In genomic region chr6:85186546-85187170, GRCh38 we compare ENCODE assay signal across 16 cellular contexts.
A peak's percentile ranks its signal among the peaks of the same experiment; 100 is the strongest.
DNase-seq lines count a peak whose midpoint lies in the region; ATAC-seq, FAIRE-seq and TF ChIP-seq lines count a peak whose summit lies in the region.
"Had no signal": no experiment of that assay in that cellular context is flagged by ENCODE, and none has a peak within 500 bp of the region (broad histone marks: within the 10 kb centered on the region; RNA-seq: fewer than 3 reads in every experiment).

No MANE protein-coding gene starts in this region.

- no peak overlapping the region for H4K91ac ChIP-seq in IMR-90 (ENCODE audit: insufficient read depth, low read depth, low read length)

- BruUV-seq in IMR-90 (replicated peaks; lab: Mats Ljungman, UMichigan), result no TSS peak

- peak overlapping the region; percentile 18; the same call in 1 of the 2 replicates for H3K4me2 ChIP-seq in IMR-90 (ENCODE audit: low read depth, low read length)

- H3K9me3 Mint-ChIP-seq in activated CD4-positive, alpha-beta T cell treated with anti-CD3 and anti-CD28 coated beads for 36 hours (ENCODE audit: low read depth), result peaks cover 4% of the 10 kb centered on the region

- H3K9me1 ChIP-seq in IMR-90 (ENCODE audit: insufficient read depth, low read length), result no peaks in the 10 kb centered on the region

- H3K4me1 ChIP-seq in IMR-90 (ENCODE audit: control insufficient read depth, insufficient read depth, low read length), result peaks cover 5% of the 10 kb centered on the region; the same call in 1 of the 2 replicates

- H3K23ac ChIP-seq in IMR-90 (ENCODE audit: low read depth, low read length), result no peak overlapping the region

- no peak overlapping the region for H3K9ac ChIP-seq in IMR-90 (ENCODE audit: low read depth, low read length)

- H2BK120ac ChIP-seq in IMR-90 (ENCODE audit: low read depth, low read length), result no peak overlapping the region

- no peak overlapping the region for H3K4me3 ChIP-seq in AG09309 (ENCODE audit: control insufficient read depth, low read depth, low read length)
- H3K4me3 ChIP-seq in IMR-90 (ENCODE audit: insufficient read depth, low read depth, low read length), result no peak overlapping the region
- H3K4me3 ChIP-seq: thoracic aorta had no signal

- no peak overlapping the region for H3K56ac ChIP-seq in IMR-90 (ENCODE audit: extremely low read depth, insufficient read depth, low read length)

- dilution Hi-C loops in IMR-90 (cut with HindIII; ENCODE audit: low sequenced_read_pairs, unreplicated experiment), result no loop called here

- ATAC-seq in IMR-90 (ENCODE audit: low read depth), result no peak; the same call in 1 of the 2 replicates
- no peak for ATAC-seq in activated CD4-positive, alpha-beta T cell treated with anti-CD3 and anti-CD28 coated beads for 36 hours
- no peak for ATAC-seq in activated CD4-positive, CD25-positive, alpha-beta regulatory T cell treated with anti-CD3 and anti-CD28 coated beads, Interleukin-2, amount 50 U/mL, for 24 hours
- ATAC-seq: Right ventricle myocardium inferior had no signal

- peak overlapping the region; percentile 25; the same call in 1 of the 2 replicates for H3K27ac ChIP-seq in IMR-90 (ENCODE audit: insufficient read depth, low read length)
- H3K27ac ChIP-seq: neutrophil had no signal

- no peak overlapping the region for H2BK15ac ChIP-seq in IMR-90 (ENCODE audit: low read depth, low read length)

- no peak for TF ChIP-seq POLR2A in IMR-90 (IDR thresholded peaks at IDR 0.05; ENCODE audit: low read depth, low read length)

- H2AK9ac ChIP-seq in IMR-90 (replicated peaks; ENCODE audit: low read depth, low read length, poor library complexity), result no peak overlapping the region

- no CpG with 5 or more reads among the region's 1 CpG for WGBS in IMR-90 (ENCODE audit: extremely low coverage in 2 of 2, insufficient read length in 1 of 2), 2 experiments

- no peak overlapping the region for H2AFZ ChIP-seq in IMR-90 (replicated peaks; ENCODE audit: low read length, poor library complexity)

- H2BK20ac ChIP-seq in IMR-90 (ENCODE audit: low read depth, low read length), result no peak overlapping the region

- no peaks in the 10 kb centered on the region for H3K36me3 ChIP-seq in IMR-90 (ENCODE audit: control insufficient read depth, insufficient read depth, low read length)
- H3K36me3 ChIP-seq: neutrophil, thoracic aorta had no signal

- CTCF ChIA-PET in IMR-90 (lab: Yijun Ruan, JAX), result no interaction called here
- CTCF ChIA-PET in activated CD4-positive, alpha-beta T cell treated with anti-CD3 and anti-CD28 coated beads for 36 hours (lab: Charles Lee), result no interaction called here

- no peak overlapping the region for H2AK5ac ChIP-seq in IMR-90 (ENCODE audit: low read depth, low read length)

- H2BK5ac ChIP-seq in IMR-90 (ENCODE audit: low read depth, low read length, poor library complexity, severe bottlenecking), result peak overlapping the region; percentile 45

- H3K9me3 ChIP-seq in IMR-90 (ENCODE audit: control insufficient read depth, insufficient read depth, low read length), result no peaks in the 10 kb centered on the region
- H3K9me3 ChIP-seq: neutrophil, thoracic aorta had no signal

- H3K18ac ChIP-seq in IMR-90 (ENCODE audit: low read depth, low read length), result peak overlapping the region; percentile 65

- no peaks in the 10 kb centered on the region for H3K27me3 ChIP-seq in IMR-90 (ENCODE audit: control insufficient read depth, insufficient read depth, low read length)
- H3K27me3 ChIP-seq: neutrophil had no signal

- no peaks in the 10 kb centered on the region for H3K4me1 Mint-ChIP-seq in activated CD4-positive, alpha-beta T cell treated with anti-CD3 and anti-CD28 coated beads for 36 hours

- H3K79me1 ChIP-seq in IMR-90 (ENCODE audit: low read depth in 1 of 2, low read length in 2 of 2), result no peaks in the 10 kb centered on the region

- intact Hi-C loops in IMR-90 (cut with micrococcal nuclease), result no loop called here
- intact Hi-C loops in activated CD4-positive, alpha-beta T cell treated with anti-CD3 and anti-CD28 coated beads for 36 hours (cut with DNase I, micrococcal nuclease), result no loop called here

- POLR2A ChIA-PET in IMR-90 (lab: Charles Lee; ENCODE audit: unreplicated experiment), result no interaction called here
- POLR2A ChIA-PET in activated CD4-positive, alpha-beta T cell treated with anti-CD3 and anti-CD28 coated beads for 36 hours (lab: Charles Lee), result no interaction called here

- H4K5ac ChIP-seq in IMR-90 (ENCODE audit: low read depth, low read length), result no peak overlapping the region

- TF ChIP-seq CTCF in AG09309 (IDR thresholded peaks at IDR 0.05; ENCODE audit: control insufficient read depth, insufficient read depth, low read depth, low read length, missing control alignments), result no peak
- TF ChIP-seq CTCF in IMR-90 (conservative IDR thresholded peaks at IDR 0.05; ENCODE audit: low read depth, low read length), result no peak
- TF ChIP-seq CTCF in D721Med (IDR thresholded peaks at IDR 0.05; ENCODE audit: insufficient read depth, missing control alignments), result no peak

- DNase-seq in AG09309 (ENCODE audit: low read depth), result peak; percentile 54
- DNase-seq in IMR-90, result peak; percentile 15
- peak; percentile 45 for DNase-seq in myocyte (ENCODE audit: low read depth)
- DNase-seq in activated CD4-positive, alpha-beta T cell treated with anti-CD3 and anti-CD28 coated beads for 36 hours, result no peak
- no peak for DNase-seq in DMS153 (lab: John Stamatoyannopoulos, UW)
- no peak for DNase-seq in D721Med (ENCODE audit: insufficient read length, low spot score)
- DNase-seq: activated gamma-delta T cell treated with Interleukin-2 at 50 U/mL for 16 hours; endodermal cell; NCI-H1436; NCI-H526 treated with DMSO at 0.1 percent for 48 hours; stimulated activated CD4-positive, alpha-beta T cell treated with anti-CD3 and anti-CD28 coated beads, Interleukin-15, amount 100 ng/mL, for 24 hours had no signal

- no peaks in the 10 kb centered on the region for H4K20me1 ChIP-seq in IMR-90 (ENCODE audit: insufficient read depth, low read length)

- H3K27me3 Mint-ChIP-seq in activated CD4-positive, alpha-beta T cell treated with anti-CD3 and anti-CD28 coated beads for 36 hours, result no peaks in the 10 kb centered on the region

- FAIRE-seq in endometrium (lab: Jason Lieb, UNC) (peak; percentile 82), D721Med (lab: Jason Lieb, UNC) (no peak)

- in situ Hi-C loops in IMR-90 (cut with MboI; ENCODE audit: low sequenced_read_pairs), result no loop called here

- no peak overlapping the region for H3K14ac ChIP-seq in IMR-90 (replicated peaks; ENCODE audit: low read depth, low read length)

- no peak overlapping the region for H4K8ac ChIP-seq in IMR-90 (ENCODE audit: low read depth in 2 of 2, low read length in 2 of 2)

- H3K27ac Mint-ChIP-seq in activated CD4-positive, alpha-beta T cell treated with anti-CD3 and anti-CD28 coated beads for 36 hours, result no peak overlapping the region

- TF ChIP-seq RAD21 in IMR-90 (IDR thresholded peaks at IDR 0.05; ENCODE audit: low read length), result no peak

- H3K4ac ChIP-seq in IMR-90 (ENCODE audit: low read depth, low read length), result no peak overlapping the region

- no peak overlapping the region for H3K4me3 Mint-ChIP-seq in activated CD4-positive, alpha-beta T cell treated with anti-CD3 and anti-CD28 coated beads for 36 hours
- H3K4me3 Mint-ChIP-seq: endodermal cell had no signal

- H3K36me3 Mint-ChIP-seq in activated CD4-positive, alpha-beta T cell treated with anti-CD3 and anti-CD28 coated beads for 36 hours (ENCODE audit: low read depth), result no peaks in the 10 kb centered on the region

TF ChIP-seq in IMR-90, 13 proteins besides CTCF, POLR2A, EP300 and RAD21:
- TF ChIP-seq MAZ (IDR thresholded peaks at IDR 0.05; ENCODE audit: borderline replicate concordance, low read depth, low read length) (no peak), ELK1 (IDR thresholded peaks at IDR 0.05; ENCODE audit: borderline replicate concordance, low read depth, low read length) (no peak), NFE2L2 (IDR thresholded peaks at IDR 0.05; ENCODE audit: low read depth, low read length) (0 out of 2 replicates have a peak, but pooled peaks have one; percentile 25), FOS (IDR thresholded peaks at IDR 0.05; ENCODE audit: low read depth, low read length) (peak; percentile 24; the same call in 1 of the 2 replicates)

Comparison
In these comparisons a context has a peak if more than half of its experiments do, and no peak if none do; other contexts are left out.
1. DNase-seq: peak in AG09309 (single experiment), IMR-90 (single experiment) and myocyte (single experiment); none in activated CD4-positive, alpha-beta T cell treated with anti-CD3 and anti-CD28 coated beads for 36 hours (single experiment), DMS153 (single experiment) and D721Med (single experiment).